In the genomic region with DNA sequence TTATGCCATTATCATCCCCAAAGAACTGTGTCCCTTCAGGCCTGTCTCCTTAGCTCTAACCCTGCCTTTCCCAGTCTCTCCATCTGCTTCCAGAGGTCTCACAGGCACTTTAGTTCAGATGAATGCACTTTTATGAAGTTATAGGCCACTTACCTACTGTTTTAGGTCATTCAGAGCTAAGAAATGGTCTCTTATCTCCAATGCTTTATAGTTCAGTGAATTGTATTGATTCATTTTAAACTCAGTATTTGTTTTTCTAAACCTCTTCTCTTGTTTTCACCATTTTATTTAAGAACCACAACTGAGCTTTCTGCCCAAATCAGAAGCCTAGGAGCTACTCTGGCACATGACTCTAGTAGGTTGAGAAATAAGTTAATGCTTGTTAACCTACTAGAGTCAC, we compare ENCODE assay signal across 3 cellular contexts.
"Had no signal": no experiment of that assay in that cellular context is flagged by ENCODE, and none has a peak within 500 bp of the region (broad histone marks: within the 10 kb centered on the region; RNA-seq: fewer than 3 reads in every experiment).

No MANE protein-coding gene starts in this region.

- ATAC-seq: GM12878 had no signal

- H3K4me3 ChIP-seq: GM12878 had no signal

- DNase-seq: GDM1, GF-D8 had no signal
